ENCODE assay signal across 14 cellular contexts in the genomic region with DNA sequence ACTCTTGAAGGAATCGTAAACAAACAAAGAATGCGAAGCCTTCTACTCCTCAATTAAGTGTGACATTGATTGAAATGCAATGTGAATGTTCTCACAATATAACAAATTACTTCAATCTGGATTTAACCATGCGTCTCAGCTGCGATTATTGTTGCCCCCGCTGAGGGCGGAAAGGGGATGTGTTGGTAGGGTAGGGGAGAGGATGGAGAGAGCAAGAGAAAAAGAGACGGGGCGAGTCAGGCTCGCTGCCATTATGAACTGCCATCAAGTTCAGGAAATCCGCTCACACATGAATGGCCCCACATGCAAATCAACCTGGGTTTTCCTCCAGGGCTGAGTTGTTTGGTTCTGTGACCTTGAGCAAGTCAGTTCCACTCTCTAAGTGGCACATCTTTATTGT.
DNase-seq lines count a peak whose midpoint lies in the region; ATAC-seq and TF ChIP-seq lines count a peak whose summit lies in the region.
"Had no signal": no experiment of that assay in that cellular context is flagged by ENCODE, and none has a peak within 500 bp of the region (broad histone marks: within the 10 kb centered on the region; RNA-seq: fewer than 3 reads in every experiment).

No MANE protein-coding gene starts in this region.

- TF ChIP-seq POLR2A in esophagus muscularis mucosa (IDR thresholded peaks at IDR 0.05; ENCODE audit: low read depth): no peak

- CTCF ChIA-PET in Calu3 (lab: Charles Lee): no interaction called here

- BruUV-seq in Calu3 (replicated peaks; lab: Mats Ljungman, UMichigan): no TSS peak

- TF ChIP-seq CTCF in GM12864 (IDR thresholded peaks at IDR 0.05; ENCODE audit: low read depth, low read length, missing control alignments) (no peak), esophagus muscularis mucosa (IDR thresholded peaks at IDR 0.05) (no peak), Calu3 (IDR thresholded peaks at IDR 0.05; ENCODE audit: unreplicated experiment) (no peak)

- 72% methylated on average over 10 of the region's 10 CpGs for WGBS in esophagus muscularis mucosa

- H3K4me3 ChIP-seq in GM12864 (ENCODE audit: low read depth, low read length): no peak overlapping the region
- no peak overlapping the region for H3K4me3 ChIP-seq in esophagus muscularis mucosa

- H3K4me3 Mint-ChIP-seq in Calu3 (ENCODE audit: low read depth, unreplicated experiment): no peak overlapping the region

- DNase-seq in GM12864 (ENCODE audit: low read depth): peak; percentile 15
- DNase-seq in germinal center (ENCODE audit: low spot score): peak; percentile 69
- DNase-seq in esophagus muscularis mucosa (ENCODE audit: extremely low spot score): no peak
- no peak for DNase-seq in Calu3
- no peak for DNase-seq in NCI-H82 (lab: John Stamatoyannopoulos, UW)
- DNase-seq in cerebellum (ENCODE audit: low spot score): no peak
- DNase-seq: activated naive CD4-positive, alpha-beta T cell treated with anti-CD3 and anti-CD28 coated beads, Interleukin-2, amount 50 U/mL, for 16 hours; islet precursor cell; SIG-M5; stimulated activated CD8-positive, alpha-beta memory T cell treated with anti-CD3 and anti-CD28 coated beads, Interleukin-4, amount 100 ng/mL, for 48 hours had no signal

- no peaks in the 10 kb centered on the region for H3K4me1 ChIP-seq in esophagus muscularis mucosa

- ATAC-seq in GM19467 (IDR thresholded peaks at IDR 0.05; ENCODE audit: unreplicated experiment) (peak; percentile 73), HG03460 (IDR thresholded peaks at IDR 0.05; ENCODE audit: unreplicated experiment) (peak; percentile 87)

- H3K36me3 ChIP-seq in esophagus muscularis mucosa: no peaks in the 10 kb centered on the region

- no peaks in the 10 kb centered on the region for H3K9me3 ChIP-seq in esophagus muscularis mucosa

- no peaks in the 10 kb centered on the region for H3K4me1 Mint-ChIP-seq in Calu3 (ENCODE audit: low read depth, unreplicated experiment)

- H3K27ac ChIP-seq in esophagus muscularis mucosa (replicated peaks in 1 of 4): no peak overlapping the region
- H3K27ac ChIP-seq: KMS-11 had no signal

- H3K27me3 ChIP-seq in esophagus muscularis mucosa: no peaks in the 10 kb centered on the region

- intact Hi-C loops in esophagus muscularis mucosa (cut with DNase I): no loop called here
- intact Hi-C loops in Calu3 (cut with micrococcal nuclease; ENCODE audit: unreplicated experiment): no loop called here

- no peaks in the 10 kb centered on the region for H3K27me3 Mint-ChIP-seq in Calu3 (ENCODE audit: unreplicated experiment)

- no peak overlapping the region for H3K27ac Mint-ChIP-seq in Calu3 (ENCODE audit: unreplicated experiment)
- H3K27ac Mint-ChIP-seq: progenitor cell of endocrine pancreas had no signal

- H3K36me3 Mint-ChIP-seq in Calu3 (ENCODE audit: insufficient read depth, unreplicated experiment): no peaks in the 10 kb centered on the region

- H3K9me3 Mint-ChIP-seq in Calu3 (ENCODE audit: low read depth, unreplicated experiment): peaks cover 7% of the 10 kb centered on the region

- no peak for TF ChIP-seq EP300 in esophagus muscularis mucosa (IDR thresholded peaks at IDR 0.05)

Comparison
In these comparisons a context has a peak if more than half of its experiments do, and no peak if none do; other contexts are left out.
1. DNase-seq: peak in GM12864 (single experiment) and germinal center (single experiment); none in esophagus muscularis mucosa (single experiment), Calu3 (single experiment), NCI-H82 (single experiment) and cerebellum (single experiment).